1 cellular context compared by ENCODE assay signal in the genomic region with DNA sequence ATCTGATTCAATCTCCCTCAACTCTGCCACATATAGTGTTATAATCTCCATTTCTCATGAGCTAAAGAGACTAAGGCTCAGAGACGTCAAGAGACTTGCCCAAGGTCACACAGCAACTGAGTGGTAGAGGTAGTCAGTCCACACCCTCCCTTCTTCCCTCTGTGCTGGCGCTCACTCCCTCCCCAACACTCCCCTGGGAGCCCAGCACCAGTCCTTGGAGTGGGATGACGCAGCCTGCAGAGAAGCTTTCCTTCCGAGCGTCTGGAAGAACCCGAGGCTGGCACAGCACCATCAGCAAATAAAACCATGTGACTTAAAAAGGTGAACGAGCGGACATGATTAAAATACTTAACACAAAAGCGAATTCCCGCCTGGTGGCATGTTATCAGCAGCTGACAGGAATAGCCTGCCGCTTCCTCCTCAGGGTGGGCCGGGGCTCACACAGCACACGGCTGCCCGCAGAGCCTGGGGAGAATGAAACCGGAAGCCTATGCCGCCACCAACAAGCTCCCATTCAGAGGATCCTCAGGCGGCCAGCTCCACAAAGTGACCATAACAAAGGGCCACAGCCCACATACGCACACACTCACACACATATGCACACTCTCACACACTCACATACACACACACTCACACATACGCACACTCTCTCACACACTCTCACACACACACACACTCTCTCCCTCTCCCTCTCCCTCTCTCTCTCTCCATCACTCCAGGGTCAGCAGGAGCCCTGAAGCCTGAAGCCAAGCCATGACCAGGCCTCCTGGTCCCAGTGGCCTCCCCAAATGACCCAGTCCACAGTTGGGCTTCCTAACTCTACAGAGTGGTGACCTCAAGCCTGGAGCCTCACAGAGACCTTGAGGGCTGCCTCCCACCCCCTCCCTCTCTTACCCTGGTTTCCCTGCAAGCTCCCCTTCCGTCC.
TF ChIP-seq lines count a peak whose summit lies in the region.

No MANE protein-coding gene starts in this region.

TF ChIP-seq in K562, 482 proteins besides CTCF, POLR2A, EP300 and RAD21 (continued from another document and continues in another):
- TF ChIP-seq, protein P1, sequence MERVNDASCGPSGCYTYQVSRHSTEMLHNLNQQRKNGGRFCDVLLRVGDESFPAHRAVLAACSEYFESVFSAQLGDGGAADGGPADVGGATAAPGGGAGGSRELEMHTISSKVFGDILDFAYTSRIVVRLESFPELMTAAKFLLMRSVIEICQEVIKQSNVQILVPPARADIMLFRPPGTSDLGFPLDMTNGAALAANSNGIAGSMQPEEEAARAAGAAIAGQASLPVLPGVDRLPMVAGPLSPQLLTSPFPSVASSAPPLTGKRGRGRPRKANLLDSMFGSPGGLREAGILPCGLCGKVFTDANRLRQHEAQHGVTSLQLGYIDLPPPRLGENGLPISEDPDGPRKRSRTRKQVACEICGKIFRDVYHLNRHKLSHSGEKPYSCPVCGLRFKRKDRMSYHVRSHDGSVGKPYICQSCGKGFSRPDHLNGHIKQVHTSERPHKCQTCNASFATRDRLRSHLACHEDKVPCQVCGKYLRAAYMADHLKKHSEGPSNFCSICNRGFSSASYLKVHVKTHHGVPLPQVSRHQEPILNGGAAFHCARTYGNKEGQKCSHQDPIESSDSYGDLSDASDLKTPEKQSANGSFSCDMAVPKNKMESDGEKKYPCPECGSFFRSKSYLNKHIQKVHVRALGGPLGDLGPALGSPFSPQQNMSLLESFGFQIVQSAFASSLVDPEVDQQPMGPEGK (CRISPR knock-in tag; IDR thresholded peaks at IDR 0.05; ENCODE audit: borderline replicate concordance): no peak
- peak; percentile 91 for TF ChIP-seq ETV1 (tag; conservative IDR thresholded peaks at IDR 0.05; ENCODE audit: low read depth)
- TF ChIP-seq, protein P2, sequence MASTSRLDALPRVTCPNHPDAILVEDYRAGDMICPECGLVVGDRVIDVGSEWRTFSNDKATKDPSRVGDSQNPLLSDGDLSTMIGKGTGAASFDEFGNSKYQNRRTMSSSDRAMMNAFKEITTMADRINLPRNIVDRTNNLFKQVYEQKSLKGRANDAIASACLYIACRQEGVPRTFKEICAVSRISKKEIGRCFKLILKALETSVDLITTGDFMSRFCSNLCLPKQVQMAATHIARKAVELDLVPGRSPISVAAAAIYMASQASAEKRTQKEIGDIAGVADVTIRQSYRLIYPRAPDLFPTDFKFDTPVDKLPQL (IDR thresholded peaks at IDR 0.05; ENCODE audit: extremely low read depth, insufficient read length): no peak
- TF ChIP-seq, protein P3, sequence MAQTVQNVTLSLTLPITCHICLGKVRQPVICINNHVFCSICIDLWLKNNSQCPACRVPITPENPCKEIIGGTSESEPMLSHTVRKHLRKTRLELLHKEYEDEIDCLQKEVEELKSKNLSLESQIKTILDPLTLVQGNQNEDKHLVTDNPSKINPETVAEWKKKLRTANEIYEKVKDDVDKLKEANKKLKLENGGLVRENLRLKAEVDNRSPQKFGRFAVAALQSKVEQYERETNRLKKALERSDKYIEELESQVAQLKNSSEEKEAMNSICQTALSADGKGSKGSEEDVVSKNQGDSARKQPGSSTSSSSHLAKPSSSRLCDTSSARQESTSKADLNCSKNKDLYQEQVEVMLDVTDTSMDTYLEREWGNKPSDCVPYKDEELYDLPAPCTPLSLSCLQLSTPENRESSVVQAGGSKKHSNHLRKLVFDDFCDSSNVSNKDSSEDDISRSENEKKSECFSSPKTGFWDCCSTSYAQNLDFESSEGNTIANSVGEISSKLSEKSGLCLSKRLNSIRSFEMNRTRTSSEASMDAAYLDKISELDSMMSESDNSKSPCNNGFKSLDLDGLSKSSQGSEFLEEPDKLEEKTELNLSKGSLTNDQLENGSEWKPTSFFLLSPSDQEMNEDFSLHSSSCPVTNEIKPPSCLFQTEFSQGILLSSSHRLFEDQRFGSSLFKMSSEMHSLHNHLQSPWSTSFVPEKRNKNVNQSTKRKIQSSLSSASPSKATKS (CRISPR knock-in tag; IDR thresholded peaks at IDR 0.05): no peak
- peak; percentile 57; the same call in 1 of the 2 replicates for TF ChIP-seq THRAP3 (IDR thresholded peaks at IDR 0.05; ENCODE audit: borderline replicate concordance)
- no peak for TF ChIP-seq FOXK1 (CRISPR knock-in tag; IDR thresholded peaks at IDR 0.05; ENCODE audit: borderline replicate concordance)
- TF ChIP-seq ZNF436 (CRISPR knock-in tag; IDR thresholded peaks at IDR 0.05): no peak
- TF ChIP-seq ZNF316 (IDR thresholded peaks at IDR 0.05): no peak
- TF ChIP-seq, protein P4, sequence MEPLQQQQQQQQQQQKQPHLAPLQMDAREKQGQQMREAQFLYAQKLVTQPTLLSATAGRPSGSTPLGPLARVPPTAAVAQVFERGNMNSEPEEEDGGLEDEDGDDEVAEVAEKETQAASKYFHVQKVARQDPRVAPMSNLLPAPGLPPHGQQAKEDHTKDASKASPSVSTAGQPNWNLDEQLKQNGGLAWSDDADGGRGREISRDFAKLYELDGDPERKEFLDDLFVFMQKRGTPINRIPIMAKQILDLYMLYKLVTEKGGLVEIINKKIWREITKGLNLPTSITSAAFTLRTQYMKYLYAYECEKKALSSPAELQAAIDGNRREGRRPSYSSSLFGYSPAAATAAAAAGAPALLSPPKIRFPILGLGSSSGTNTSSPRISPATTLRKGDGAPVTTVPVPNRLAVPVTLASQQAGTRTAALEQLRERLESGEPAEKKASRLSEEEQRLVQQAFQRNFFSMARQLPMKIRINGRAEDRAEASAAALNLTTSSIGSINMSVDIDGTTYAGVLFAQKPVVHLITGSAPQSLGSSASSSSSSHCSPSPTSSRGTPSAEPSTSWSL (CRISPR knock-in tag; IDR thresholded peaks at IDR 0.05; ENCODE audit: borderline replicate concordance): no peak
- TF ChIP-seq KDM2B (CRISPR knock-in tag; IDR thresholded peaks at IDR 0.05): no peak
- no peak for TF ChIP-seq ZNF253 (CRISPR knock-in tag; conservative IDR thresholded peaks at IDR 0.05)
- no peak for TF ChIP-seq ZSCAN32 (CRISPR knock-in tag; IDR thresholded peaks at IDR 0.05)
- no peak; the same call in 1 of the 2 replicates for TF ChIP-seq PHF8 (IDR thresholded peaks at IDR 0.05; ENCODE audit: borderline replicate concordance, low read length)
- TF ChIP-seq MAFK (IDR thresholded peaks at IDR 0.05; ENCODE audit: low read length): no peak
- TF ChIP-seq TAF7 (tag; IDR thresholded peaks at IDR 0.05): no peak; the same call in 1 of the 2 replicates
- TF ChIP-seq TEAD2 (tag; IDR thresholded peaks at IDR 0.05): no peak
- TF ChIP-seq HDGF (IDR thresholded peaks at IDR 0.05): peak; percentile 99
- TF ChIP-seq KLF6 (CRISPR knock-in tag; IDR thresholded peaks at IDR 0.05; ENCODE audit: borderline replicate concordance): no peak
- peak; percentile 74 for TF ChIP-seq GABPA (tag; conservative IDR thresholded peaks at IDR 0.05; ENCODE audit: low read depth)
- TF ChIP-seq SUPT5H (IDR thresholded peaks at IDR 0.05): peak; percentile 77
- TF ChIP-seq ZNF75A (CRISPR knock-in tag; IDR thresholded peaks at IDR 0.05): no peak
- TF ChIP-seq ILF3 (IDR thresholded peaks at IDR 0.05; ENCODE audit: borderline replicate concordance): no peak
- no peak for TF ChIP-seq ZNF184 (CRISPR knock-in tag; IDR thresholded peaks at IDR 0.05)
- no peak for TF ChIP-seq BDP1 (IDR thresholded peaks at IDR 0.05; ENCODE audit: insufficient read depth, insufficient read length)
- no peak for TF ChIP-seq SMC3 (conservative IDR thresholded peaks at IDR 0.05; ENCODE audit: insufficient read depth, low read depth, low read length)
- TF ChIP-seq, protein P5, sequence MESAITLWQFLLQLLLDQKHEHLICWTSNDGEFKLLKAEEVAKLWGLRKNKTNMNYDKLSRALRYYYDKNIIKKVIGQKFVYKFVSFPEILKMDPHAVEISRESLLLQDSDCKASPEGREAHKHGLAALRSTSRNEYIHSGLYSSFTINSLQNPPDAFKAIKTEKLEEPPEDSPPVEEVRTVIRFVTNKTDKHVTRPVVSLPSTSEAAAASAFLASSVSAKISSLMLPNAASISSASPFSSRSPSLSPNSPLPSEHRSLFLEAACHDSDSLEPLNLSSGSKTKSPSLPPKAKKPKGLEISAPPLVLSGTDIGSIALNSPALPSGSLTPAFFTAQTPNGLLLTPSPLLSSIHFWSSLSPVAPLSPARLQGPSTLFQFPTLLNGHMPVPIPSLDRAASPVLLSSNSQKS (CRISPR knock-in tag; IDR thresholded peaks at IDR 0.05): no peak
- TF ChIP-seq, protein P6, sequence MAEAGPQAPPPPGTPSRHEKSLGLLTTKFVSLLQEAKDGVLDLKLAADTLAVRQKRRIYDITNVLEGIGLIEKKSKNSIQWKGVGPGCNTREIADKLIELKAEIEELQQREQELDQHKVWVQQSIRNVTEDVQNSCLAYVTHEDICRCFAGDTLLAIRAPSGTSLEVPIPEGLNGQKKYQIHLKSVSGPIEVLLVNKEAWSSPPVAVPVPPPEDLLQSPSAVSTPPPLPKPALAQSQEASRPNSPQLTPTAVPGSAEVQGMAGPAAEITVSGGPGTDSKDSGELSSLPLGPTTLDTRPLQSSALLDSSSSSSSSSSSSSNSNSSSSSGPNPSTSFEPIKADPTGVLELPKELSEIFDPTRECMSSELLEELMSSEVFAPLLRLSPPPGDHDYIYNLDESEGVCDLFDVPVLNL (CRISPR knock-in tag; IDR thresholded peaks at IDR 0.05; ENCODE audit: low read depth): no peak
- no peak for TF ChIP-seq NELFE (IDR thresholded peaks at IDR 0.05; ENCODE audit: insufficient read depth, insufficient read length)
- TF ChIP-seq, protein P7, sequence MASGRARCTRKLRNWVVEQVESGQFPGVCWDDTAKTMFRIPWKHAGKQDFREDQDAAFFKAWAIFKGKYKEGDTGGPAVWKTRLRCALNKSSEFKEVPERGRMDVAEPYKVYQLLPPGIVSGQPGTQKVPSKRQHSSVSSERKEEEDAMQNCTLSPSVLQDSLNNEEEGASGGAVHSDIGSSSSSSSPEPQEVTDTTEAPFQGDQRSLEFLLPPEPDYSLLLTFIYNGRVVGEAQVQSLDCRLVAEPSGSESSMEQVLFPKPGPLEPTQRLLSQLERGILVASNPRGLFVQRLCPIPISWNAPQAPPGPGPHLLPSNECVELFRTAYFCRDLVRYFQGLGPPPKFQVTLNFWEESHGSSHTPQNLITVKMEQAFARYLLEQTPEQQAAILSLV (tag; IDR thresholded peaks at IDR 0.05): 0 out of 2 replicates have a peak, but pooled peaks have one; percentile 48
- TF ChIP-seq, protein P8, sequence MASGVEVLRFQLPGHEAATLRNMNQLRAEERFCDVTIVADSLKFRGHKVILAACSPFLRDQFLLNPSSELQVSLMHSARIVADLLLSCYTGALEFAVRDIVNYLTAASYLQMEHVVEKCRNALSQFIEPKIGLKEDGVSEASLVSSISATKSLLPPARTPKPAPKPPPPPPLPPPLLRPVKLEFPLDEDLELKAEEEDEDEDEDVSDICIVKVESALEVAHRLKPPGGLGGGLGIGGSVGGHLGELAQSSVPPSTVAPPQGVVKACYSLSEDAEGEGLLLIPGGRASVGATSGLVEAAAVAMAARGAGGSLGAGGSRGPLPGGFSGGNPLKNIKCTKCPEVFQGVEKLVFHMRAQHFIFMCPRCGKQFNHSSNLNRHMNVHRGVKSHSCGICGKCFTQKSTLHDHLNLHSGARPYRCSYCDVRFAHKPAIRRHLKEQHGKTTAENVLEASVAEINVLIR (CRISPR knock-in tag; IDR thresholded peaks at IDR 0.05): 0 out of 2 replicates have a peak, but pooled peaks have one; percentile 22
- no peak for TF ChIP-seq MTF1 (CRISPR knock-in tag; IDR thresholded peaks at IDR 0.05; ENCODE audit: borderline replicate concordance)
- no peak for TF ChIP-seq ZNF699 (CRISPR knock-in tag; IDR thresholded peaks at IDR 0.05; ENCODE audit: insufficient replicate concordance)
- no peak for TF ChIP-seq CBX2 (IDR thresholded peaks at IDR 0.05; ENCODE audit: insufficient read depth, low read length, poor library complexity, severe bottlenecking)
- TF ChIP-seq, protein P9, sequence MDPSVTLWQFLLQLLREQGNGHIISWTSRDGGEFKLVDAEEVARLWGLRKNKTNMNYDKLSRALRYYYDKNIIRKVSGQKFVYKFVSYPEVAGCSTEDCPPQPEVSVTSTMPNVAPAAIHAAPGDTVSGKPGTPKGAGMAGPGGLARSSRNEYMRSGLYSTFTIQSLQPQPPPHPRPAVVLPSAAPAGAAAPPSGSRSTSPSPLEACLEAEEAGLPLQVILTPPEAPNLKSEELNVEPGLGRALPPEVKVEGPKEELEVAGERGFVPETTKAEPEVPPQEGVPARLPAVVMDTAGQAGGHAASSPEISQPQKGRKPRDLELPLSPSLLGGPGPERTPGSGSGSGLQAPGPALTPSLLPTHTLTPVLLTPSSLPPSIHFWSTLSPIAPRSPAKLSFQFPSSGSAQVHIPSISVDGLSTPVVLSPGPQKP (CRISPR knock-in tag; IDR thresholded peaks at IDR 0.05): no peak
- TF ChIP-seq SLC30A9 (CRISPR knock-in tag; IDR thresholded peaks at IDR 0.05): no peak
- TF ChIP-seq ARNT (IDR thresholded peaks at IDR 0.05): peak in 1 of 2 experiments; percentile 16; a peak in 3 of 4 replicates
- no peak for TF ChIP-seq BRF1 (IDR thresholded peaks at IDR 0.05; ENCODE audit: borderline replicate concordance, extremely low read depth, insufficient read length)
- TF ChIP-seq, protein P10, sequence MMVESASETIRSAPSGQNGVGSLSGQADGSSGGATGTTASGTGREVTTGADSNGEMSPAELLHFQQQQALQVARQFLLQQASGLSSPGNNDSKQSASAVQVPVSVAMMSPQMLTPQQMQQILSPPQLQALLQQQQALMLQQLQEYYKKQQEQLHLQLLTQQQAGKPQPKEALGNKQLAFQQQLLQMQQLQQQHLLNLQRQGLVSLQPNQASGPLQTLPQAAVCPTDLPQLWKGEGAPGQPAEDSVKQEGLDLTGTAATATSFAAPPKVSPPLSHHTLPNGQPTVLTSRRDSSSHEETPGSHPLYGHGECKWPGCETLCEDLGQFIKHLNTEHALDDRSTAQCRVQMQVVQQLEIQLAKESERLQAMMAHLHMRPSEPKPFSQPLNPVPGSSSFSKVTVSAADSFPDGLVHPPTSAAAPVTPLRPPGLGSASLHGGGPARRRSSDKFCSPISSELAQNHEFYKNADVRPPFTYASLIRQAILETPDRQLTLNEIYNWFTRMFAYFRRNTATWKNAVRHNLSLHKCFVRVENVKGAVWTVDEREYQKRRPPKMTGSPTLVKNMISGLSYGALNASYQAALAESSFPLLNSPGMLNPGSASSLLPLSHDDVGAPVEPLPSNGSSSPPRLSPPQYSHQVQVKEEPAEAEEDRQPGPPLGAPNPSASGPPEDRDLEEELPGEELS (CRISPR knock-in tag; IDR thresholded peaks at IDR 0.05; ENCODE audit: borderline replicate concordance): no peak
- peak; percentile 58; the same call in 1 of the 2 replicates for TF ChIP-seq CC2D1A (IDR thresholded peaks at IDR 0.05)
- no peak for TF ChIP-seq RBM22 (IDR thresholded peaks at IDR 0.05; ENCODE audit: low read depth, low read length, poor library complexity, severe bottlenecking)
- TF ChIP-seq SPI1 (IDR thresholded peaks at IDR 0.05; ENCODE audit: borderline replicate concordance, low read depth, low read length): peak; percentile 49; the same call in 1 of the 2 replicates
- TF ChIP-seq CCNT2 (IDR thresholded peaks at IDR 0.05; ENCODE audit: borderline replicate concordance, extremely low read depth, insufficient read length, low read depth, low read length): no peak
- no peak for TF ChIP-seq BCL6 (CRISPR knock-in tag; IDR thresholded peaks at IDR 0.05)
